In the genomic region with DNA sequence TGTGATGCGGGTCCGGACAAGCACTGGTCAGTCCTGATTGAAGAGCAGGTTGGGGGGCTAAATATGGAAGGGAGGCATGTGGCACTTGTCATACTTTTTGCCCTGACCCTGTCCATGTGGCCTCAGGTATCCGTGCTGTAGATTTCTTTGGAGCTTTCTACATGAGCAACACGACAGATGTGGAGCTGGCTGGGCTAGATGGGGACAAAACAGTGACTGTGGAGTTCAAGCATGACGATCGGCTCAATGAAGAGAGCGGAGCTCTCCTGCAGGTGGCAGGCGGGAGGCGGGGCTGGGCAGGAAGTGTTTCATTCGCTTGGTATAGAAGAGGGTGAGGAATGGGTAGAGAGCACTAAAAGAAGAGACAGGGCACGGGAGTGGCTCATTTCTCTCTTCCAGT, we compare ENCODE assay signal across 9 cellular contexts. TPM values are rescaled to one million over a fixed set of nuclear protein-coding genes. Genes with fewer than 3 reads are reported as not detected.
DNase-seq lines count a peak whose midpoint lies in the region; ATAC-seq, FAIRE-seq and TF ChIP-seq lines count a peak whose summit lies in the region.
"Had no signal": no experiment of that assay in that cellular context is flagged by ENCODE, and none has a peak within 500 bp of the region (broad histone marks: within the 10 kb centered on the region; RNA-seq: fewer than 3 reads in every experiment).

No MANE protein-coding gene starts in this region.

- no peaks in the 10 kb centered on the region for H3K9me3 Mint-ChIP-seq in CD4-positive, alpha-beta T cell
- no peaks in the 10 kb centered on the region for H3K9me3 Mint-ChIP-seq in memory B cell

- FAIRE-seq in GM12892 (lab: Jason Lieb, UNC), result no peak
- FAIRE-seq in pancreas (lab: Jason Lieb, UNC), result no peak

- H3K27me3 Mint-ChIP-seq in CD4-positive, alpha-beta T cell, result no peaks in the 10 kb centered on the region
- no peaks in the 10 kb centered on the region for H3K27me3 Mint-ChIP-seq in memory B cell

- TF ChIP-seq EP300 in stomach (IDR thresholded peaks at IDR 0.05), result no peak

- intact Hi-C loops in CD4-positive, alpha-beta T cell (cut with DNase I, micrococcal nuclease), result loop anchor here in 1 of 2 experiments (2.0 kb wide), 2 partner anchors 16 to 110 kb away; a partner anchor contains a TSS
- intact Hi-C loops in pancreas (cut with DNase I) (no loop called here), stomach (cut with DNase I; ENCODE audit: low total_unique reads) (no loop called here)

- H3K36me3 ChIP-seq in pancreas (peaks cover 3 to 55% (median 38%) of the 10 kb centered on the region in 3 donors), stomach (peaks cover 71 to 77% (median 76%) of the 10 kb centered on the region in 4 donors)

- no peak for TF ChIP-seq POLR2A in GM12892 (IDR thresholded peaks at IDR 0.05; ENCODE audit: low read depth, low read length)
- TF ChIP-seq POLR2A in stomach (IDR thresholded peaks at IDR 0.05), result no peak

- H3K9me3 ChIP-seq in CD4-positive, alpha-beta T cell (ENCODE audit: control insufficient read depth, low read length), result no peaks in the 10 kb centered on the region
- H3K9me3 ChIP-seq in pancreas, result no peaks in the 10 kb centered on the region
- H3K9me3 ChIP-seq in stomach, result no peaks in the 10 kb centered on the region

- peak; percentile 58 to 77 (median 68) for DNase-seq in CD4-positive, alpha-beta T cell
- peak; percentile 20 for DNase-seq in NCI-H345 treated with DMSO at 0.1 percent for 48 hours (lab: John Stamatoyannopoulos, UW; ENCODE audit: unreplicated experiment)
- DNase-seq in activated T-cell treated with anti-CD3 and anti-CD28 coated beads, Interleukin-2, amount 50 U/mL, for 48 hours, result peak; percentile 49 to 67
- DNase-seq in memory B cell (ENCODE audit: low spot score in 2 of 2), result peak; percentile 49 to 52
- DNase-seq in GM12892 (ENCODE audit: insufficient read length), result no peak
- no peak for DNase-seq in pancreas
- no peak for DNase-seq in SKM-1 treated with dmso at 0.1 percent for 144 hours (lab: John Stamatoyannopoulos, UW; ENCODE audit: unreplicated experiment)
- DNase-seq in stomach, result no peak

- POLR2A ChIA-PET in CD4-positive, alpha-beta T cell (lab: Charles Lee), result interaction anchor here (0.6 to 7.6 kb wide), 6 partner anchors 15 to 105 kb away, joined by 3 to 244 read pairs (median 18); a partner anchor contains a TSS

- H3K4me3 ChIP-seq in pancreas (no peak overlapping the region), stomach (no peak overlapping the region)

- CTCF ChIA-PET in CD4-positive, alpha-beta T cell (lab: Charles Lee), result interaction anchor here (0.6 to 3.1 kb wide), 15 partner anchors 9 to 474 kb away, joined by 3 to 18 read pairs (median 3); a partner anchor contains a TSS

- peak overlapping the region; percentile 78 for H3K4me3 Mint-ChIP-seq in CD4-positive, alpha-beta T cell
- peak overlapping the region; percentile 62 for H3K4me3 Mint-ChIP-seq in memory B cell

- no peak overlapping the region for H3K27ac ChIP-seq in CD4-positive, alpha-beta T cell (ENCODE audit: low read depth, low read length)
- H3K27ac ChIP-seq in pancreas (no peak overlapping the region), stomach (no peak overlapping the region)

- peak; percentile 58 for ATAC-seq in CD4-positive, alpha-beta T cell (ENCODE audit: poor library complexity)
- ATAC-seq in memory B cell (ENCODE audit: low read depth) (peak; percentile 49), pancreas (no peak)
- ATAC-seq: Panc1 had no signal

- peaks cover 0 to 4% (median 0%) of the 10 kb centered on the region in 3 donors for H3K4me1 ChIP-seq in pancreas
- H3K4me1 ChIP-seq in stomach, result peaks cover 8 to 21% (median 16%) of the 10 kb centered on the region in 4 donors

- H3K27ac Mint-ChIP-seq in CD4-positive, alpha-beta T cell, result peak overlapping the region; percentile 97
- H3K27ac Mint-ChIP-seq in memory B cell, result peak overlapping the region; percentile 56

- H3K4me1 Mint-ChIP-seq in CD4-positive, alpha-beta T cell (ENCODE audit: low read depth), result peaks cover 48% of the 10 kb centered on the region
- H3K4me1 Mint-ChIP-seq in memory B cell, result peaks cover 27% of the 10 kb centered on the region

- WGBS in pancreas, 2 donors, result 84 to 86% methylated on average over 11 of the region's 11 CpGs
- 72 to 84% (median 75%) methylated on average over 11 of the region's 11 CpGs for WGBS in stomach, 5 donors

- no peaks in the 10 kb centered on the region for H3K27me3 ChIP-seq in CD4-positive, alpha-beta T cell (ENCODE audit: control insufficient read depth, insufficient read depth, low read length)
- H3K27me3 ChIP-seq in pancreas (no peaks in the 10 kb centered on the region), stomach (no peaks in the 10 kb centered on the region)

- peaks cover 86% of the 10 kb centered on the region for H3K36me3 Mint-ChIP-seq in CD4-positive, alpha-beta T cell (ENCODE audit: low read depth)
- H3K36me3 Mint-ChIP-seq in memory B cell, result peaks cover 37% of the 10 kb centered on the region

- TF ChIP-seq CTCF in CD4-positive, alpha-beta T cell (IDR thresholded peaks at IDR 0.05), result peak; percentile 67
- TF ChIP-seq CTCF in pancreas (IDR thresholded peaks at IDR 0.05) (no peak), stomach (IDR thresholded peaks at IDR 0.05) (no peak)

RNA-seq across cellular contexts. Expression of a gene that starts 13.0 kb away (rescaled TPM):
- total RNA-seq in CD4-positive, alpha-beta T cell, result 1 to 10 TPM; 6.3 to 6.8 TPM
- polyA plus RNA-seq in GM12892 (2012; ENCODE audit: missing spikeins), result 68.6 TPM
- 1 to 10 TPM; 4.4 to 9.6 (median 7.3) TPM for total RNA-seq in pancreas
- polyA plus RNA-seq in pancreas, result 10 to 100 TPM; 26.3 to 31.7 TPM
- total RNA-seq in stomach, result 10 to 100 TPM in 3 of 5 donors, 1 to 10 TPM in 2; 1.3 to 51.0 (median 11.2) TPM
- polyA plus RNA-seq in stomach, result 10 to 100 TPM; 60.2 to 81.6 (median 69.9) TPM

RNA-seq across cellular contexts. Expression of a gene that starts 16.5 kb away (rescaled TPM):
- total RNA-seq in CD4-positive, alpha-beta T cell, result 10 to 100 TPM; 66.4 to 70.7 TPM
- 38.4 TPM for polyA plus RNA-seq in GM12892 (2012; ENCODE audit: missing spikeins)
- total RNA-seq in pancreas (10 to 100 TPM; 20.7 to 73.3 (median 38.0) TPM), stomach (100 to 1,000 TPM in 3 of 5 donors, 10 to 100 TPM in 2; 43.4 to 325 (median 101) TPM)
- polyA plus RNA-seq in pancreas (100 to 1,000 TPM; 160 to 187 TPM), stomach (100 to 1,000 TPM in 1 of 3 donors, 10 to 100 TPM in 2; 53.4 to 121 (median 57.7) TPM)

RNA-seq across cellular contexts. Expression of a gene that starts 24.7 kb away (rescaled TPM):
- 10 to 100 TPM; 52.0 to 54.2 TPM for total RNA-seq in CD4-positive, alpha-beta T cell
- 51.4 TPM for polyA plus RNA-seq in GM12892 (2012; ENCODE audit: missing spikeins)
- total RNA-seq in pancreas, result 10 to 100 TPM; 23.3 to 42.5 (median 30.2) TPM
- 10 to 100 TPM; 33.1 to 36.2 TPM for polyA plus RNA-seq in pancreas
- total RNA-seq in stomach, result 10 to 100 TPM; 40.6 to 58.8 (median 50.7) TPM
- polyA plus RNA-seq in stomach, result 10 to 100 TPM; 23.5 to 25.2 (median 25.1) TPM

RNA-seq across cellular contexts. Expression of a gene that starts 42.5 kb away (rescaled TPM):
- total RNA-seq in CD4-positive, alpha-beta T cell, result 100 to 1,000 TPM; 121 to 135 TPM
- polyA plus RNA-seq in GM12892 (2012; ENCODE audit: missing spikeins), result 11.6 TPM
- total RNA-seq in pancreas (10 to 100 TPM in 3 of 6 donors, 1 to 10 TPM in 3; 7.8 to 20.5 (median 10.2) TPM), stomach (10 to 100 TPM in 4 of 5 donors, 1 to 10 TPM in 1; 2.3 to 97.4 (median 16.7) TPM)
- polyA plus RNA-seq in pancreas (10 to 100 TPM; 12.6 to 17.7 TPM), stomach (1 to 10 TPM; 3.5 to 9.8 (median 6.5) TPM)

Comparison
In these comparisons a context has a peak if more than half of its experiments do, and no peak if none do; other contexts are left out.
1. ATAC-seq: peak in CD4-positive, alpha-beta T cell (single experiment) and memory B cell (single experiment); none in pancreas (0 of 4).
2. DNase-seq: peak in CD4-positive, alpha-beta T cell (10 of 10), NCI-H345 treated with DMSO at 0.1 percent for 48 hours (single experiment), activated T-cell treated with anti-CD3 and anti-CD28 coated beads, Interleukin-2, amount 50 U/mL, for 48 hours (2 of 2) and memory B cell (2 of 2); none in GM12892 (single experiment), pancreas (0 of 6), SKM-1 treated with dmso at 0.1 percent for 144 hours (single experiment) and stomach (single experiment).